1 cellular context compared by ENCODE assay signal in genomic region chr13:40537146-40537895, GRCh38.
TF ChIP-seq lines count a peak whose summit lies in the region.

No MANE protein-coding gene starts in this region.

TF ChIP-seq in H1, 55 proteins besides CTCF, POLR2A, EP300 and RAD21:
- TF ChIP-seq PHF8 (conservative IDR thresholded peaks at IDR 0.05; ENCODE audit: low read depth, low read length) = no peak
- TF ChIP-seq CHD2 (IDR thresholded peaks at IDR 0.05; ENCODE audit: low read length) = no peak
- TF ChIP-seq SIX5 (IDR thresholded peaks at IDR 0.05; ENCODE audit: low read depth, low read length) = no peak
- no peak for TF ChIP-seq GTF2F1 (IDR thresholded peaks at IDR 0.05; ENCODE audit: borderline replicate concordance, low read depth, low read length)
- no peak for TF ChIP-seq BCL11A (IDR thresholded peaks at IDR 0.05; ENCODE audit: low read depth in 2 of 2, low read length in 2 of 2)
